ENCODE assay signal across 8 cellular contexts in the genomic region with DNA sequence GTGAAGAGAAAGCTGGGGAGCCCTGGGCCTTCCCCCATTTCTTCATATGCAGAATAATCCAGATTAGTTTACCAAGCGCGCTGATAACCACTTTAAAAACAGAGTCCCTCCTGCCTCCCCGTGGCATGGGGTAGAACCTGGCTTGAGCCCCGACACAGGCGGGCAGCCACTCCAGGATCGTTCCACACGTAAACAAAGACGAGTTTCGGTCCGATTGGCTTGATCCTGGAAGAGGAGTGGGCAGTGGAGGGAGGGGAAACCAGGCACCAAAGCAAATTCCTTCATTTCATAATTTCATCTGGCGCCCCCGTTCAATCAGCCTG. TPM values are rescaled to one million over a fixed set of nuclear protein-coding genes. Genes with fewer than 3 reads are reported as not detected.
DNase-seq lines count a peak whose midpoint lies in the region; ATAC-seq lines count a peak whose summit lies in the region.

No MANE protein-coding gene starts in this region.

- no peaks in the 10 kb centered on the region for H3K36me3 ChIP-seq in iPS-20b (ENCODE audit: insufficient read depth, low read depth, low read length)
- no peaks in the 10 kb centered on the region for H3K36me3 ChIP-seq in stomach smooth muscle (ENCODE audit: control insufficient read depth in 2 of 2, insufficient read depth in 2 of 2, low read length in 2 of 2)

- H3K4me1 ChIP-seq in iPS-20b (ENCODE audit: insufficient read depth, low read length) (peaks cover 4% of the 10 kb centered on the region), stomach smooth muscle (ENCODE audit: control insufficient read depth, insufficient read depth, low read length) (peaks cover 13% of the 10 kb centered on the region)

- DNase-seq in NCI-H2107 treated with DMSO at 0.1 percent for 48 hours (lab: John Stamatoyannopoulos, UW; ENCODE audit: unreplicated experiment) (peak; percentile 38), NCI-H2107 (lab: John Stamatoyannopoulos, UW) (no peak), inferior parietal cortex (ENCODE audit: extremely low spot score) (no peak)
- no peak for DNase-seq in effector CD8-positive, alpha-beta T cell (lab: John Stamatoyannopoulos, UW)

- H3K4me3 ChIP-seq in iPS-20b (ENCODE audit: low read length) (peak overlapping the region; percentile 73), stomach smooth muscle (ENCODE audit: low read length in 2 of 2) (peak overlapping the region; percentile 60 to 77)

- 21 to 34% (median 33%) methylated on average over 12 of the region's 12 CpGs for WGBS in adipose tissue, 3 donors

- H3K9ac ChIP-seq in iPS-20b (ENCODE audit: low read depth, low read length), result no peak overlapping the region
- H3K9ac ChIP-seq in stomach smooth muscle (ENCODE audit: low read length in 2 of 2), result peak overlapping the region; percentile 37 to 62

- no peak for ATAC-seq in GM18867 (IDR thresholded peaks at IDR 0.05; ENCODE audit: unreplicated experiment)

- H3K27me3 ChIP-seq in iPS-20b (ENCODE audit: insufficient read depth, low read length), result peaks cover 75% of the 10 kb centered on the region
- H3K27me3 ChIP-seq in stomach smooth muscle (ENCODE audit: control insufficient read depth in 1 of 2, insufficient read depth in 2 of 2, low read length in 2 of 2), result peaks cover 7% of the 10 kb centered on the region in 2 donors

- no peaks in the 10 kb centered on the region for H3K9me3 ChIP-seq in iPS-20b (ENCODE audit: insufficient read depth, low read depth, low read length)
- no peaks in the 10 kb centered on the region for H3K9me3 ChIP-seq in stomach smooth muscle (ENCODE audit: control insufficient read depth in 2 of 2, low read length in 2 of 2)

- H3K27ac ChIP-seq in adipose tissue (ENCODE audit: low read depth, low read length) (peak overlapping the region; percentile 9), iPS-20b (ENCODE audit: low read length) (no peak overlapping the region), stomach smooth muscle (ENCODE audit: low read length) (no peak overlapping the region)

RNA-seq across cellular contexts. Expression of gene GPRC5A, which starts 0.9 kb away (rescaled TPM):
- polyA plus RNA-seq in adipose tissue, result 10 to 100 TPM in 2 of 3 donors, 1 to 10 TPM in 1; 1.4 to 49.4 (median 12.1) TPM
